ENCODE assay signal across 11 cellular contexts in the genomic region with DNA sequence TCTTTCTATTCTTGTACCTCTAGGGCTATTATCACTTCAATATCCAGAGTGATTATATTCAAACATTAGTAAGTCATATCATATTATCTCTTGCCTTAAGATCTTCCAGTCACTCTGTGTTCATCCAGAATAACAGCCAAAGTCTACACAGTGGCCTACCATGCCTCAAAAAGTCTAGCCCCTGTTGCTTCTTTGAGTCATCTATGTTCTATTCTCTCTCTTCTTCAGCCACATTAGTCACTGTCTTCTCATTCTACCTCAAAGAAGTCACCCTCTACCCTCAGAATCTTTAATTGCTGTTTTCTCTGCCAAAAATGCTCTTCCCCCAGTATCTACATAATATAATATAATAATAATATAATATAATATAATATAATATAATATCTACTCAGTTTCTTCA.
"Had no signal": no experiment of that assay in that cellular context is flagged by ENCODE, and none has a peak within 500 bp of the region (broad histone marks: within the 10 kb centered on the region; RNA-seq: fewer than 3 reads in every experiment).

No MANE protein-coding gene starts in this region.

- H3K27me3 Mint-ChIP-seq: IgD-negative memory B cell had no signal

- ATAC-seq: GM23338, HCT116, HepG2 had no signal

- H3K27ac ChIP-seq: HL-60, KMS-11 had no signal

- DNase-seq: HFFc6, KBM-7 had no signal

- H3K36me3 ChIP-seq: HAP-1 had no signal

- H3K36me3 Mint-ChIP-seq: IgD-negative memory B cell had no signal

- FAIRE-seq: H1, H54, HepG2 had no signal

- H3K4me3 ChIP-seq: GM23338, HAP-1 had no signal

- H3K4me3 Mint-ChIP-seq: GM23338, HFFc6, IgD-negative memory B cell had no signal

- H3K9me3 ChIP-seq: HAP-1 had no signal

- H3K4me1 Mint-ChIP-seq: IgD-negative memory B cell had no signal

- H3K9me3 Mint-ChIP-seq: GM23338, HFFc6, IgD-negative memory B cell had no signal
